In genomic region chr22:48863965-48864538, GRCh38 we compare ENCODE assay signal across 19 cellular contexts.
DNase-seq lines count a peak whose midpoint lies in the region; ATAC-seq and TF ChIP-seq lines count a peak whose summit lies in the region.
"Had no signal": no experiment of that assay in that cellular context is flagged by ENCODE, and none has a peak within 500 bp of the region (broad histone marks: within the 10 kb centered on the region; RNA-seq: fewer than 3 reads in every experiment).

No MANE protein-coding gene starts in this region.

- H3K9me3 ChIP-seq in RWPE2 (ENCODE audit: severe bottlenecking), result no peaks in the 10 kb centered on the region
- no peaks in the 10 kb centered on the region for H3K9me3 ChIP-seq in spleen

- H3K4me1 Mint-ChIP-seq in chondrocyte (ENCODE audit: low read depth), result no peaks in the 10 kb centered on the region
- H3K4me1 Mint-ChIP-seq: CD4-positive, alpha-beta memory T cell had no signal

- DNase-seq in RWPE2 (ENCODE audit: low spot score) (peak; percentile 19), chondrocyte (ENCODE audit: low spot score) (peak; percentile 65), mesenteric fat pad (ENCODE audit: low spot score) (peak; percentile 45), spleen (peak; percentile 63), AG08396 (ENCODE audit: low spot score) (no peak)
- no peak for DNase-seq in activated naive CD4-positive, alpha-beta T cell treated with Interleukin-2 at 50 U/mL for 16 hours
- DNase-seq: ACHN; AML-193; CD4-positive, alpha-beta memory T cell; DMS153; DMS79; GDM1; GOT3; H7; HFFc6 had no signal

- H3K36me3 ChIP-seq in RWPE2 (ENCODE audit: low read depth) (no peaks in the 10 kb centered on the region), spleen (no peaks in the 10 kb centered on the region)

- intact Hi-C loops in spleen (cut with DNase I; ENCODE audit: low total_unique reads), result no loop called here

- H3K27me3 ChIP-seq in RWPE2 (ENCODE audit: insufficient read depth, poor library complexity, severe bottlenecking), result peaks cover 16% of the 10 kb centered on the region
- H3K27me3 ChIP-seq in spleen (replicated peaks in 1 of 7), result peaks cover 0 to 39% (median 0%) of the 10 kb centered on the region in 7 donors

- H3K27ac ChIP-seq in RWPE2 (ENCODE audit: poor library complexity, severe bottlenecking) (no peak overlapping the region), spleen (no peak overlapping the region)
- H3K27ac ChIP-seq: C4-2B, HL-60 had no signal

- H3K27ac Mint-ChIP-seq in chondrocyte (ENCODE audit: unreplicated experiment), result no peak overlapping the region
- H3K27ac Mint-ChIP-seq: CD4-positive, alpha-beta memory T cell; HFFc6 had no signal

- H3K4me3 ChIP-seq in RWPE2 (ENCODE audit: severe bottlenecking) (no peak overlapping the region), spleen (no peak overlapping the region)

- TF ChIP-seq CTCF in RWPE2 (IDR thresholded peaks at IDR 0.05; ENCODE audit: poor library complexity, severe bottlenecking), result no peak
- no peak for TF ChIP-seq CTCF in chondrocyte (IDR thresholded peaks at IDR 0.05)
- TF ChIP-seq CTCF in spleen (IDR thresholded peaks at IDR 0.05 in 8 of 11, conservative IDR thresholded peaks at IDR 0.05 in 3 of 11), result no peak

- ATAC-seq in RWPE2 (ENCODE audit: low read depth) (no peak), GM21529 (IDR thresholded peaks at IDR 0.05; ENCODE audit: unreplicated experiment) (no peak)
- ATAC-seq: HCT116 had no signal

- no peak overlapping the region for H3K4me3 Mint-ChIP-seq in chondrocyte (ENCODE audit: unreplicated experiment)
- H3K4me3 Mint-ChIP-seq: CD4-positive, alpha-beta memory T cell; HFFc6 had no signal

- H3K27me3 Mint-ChIP-seq in chondrocyte (ENCODE audit: low read depth), result peaks cover 17% of the 10 kb centered on the region

- TF ChIP-seq POLR2A in spleen (IDR thresholded peaks at IDR 0.05), result no peak

- no peaks in the 10 kb centered on the region for H3K36me3 Mint-ChIP-seq in chondrocyte (ENCODE audit: low read depth)
- H3K36me3 Mint-ChIP-seq: CD4-positive, alpha-beta memory T cell had no signal

- no peaks in the 10 kb centered on the region for H3K9me3 Mint-ChIP-seq in chondrocyte (ENCODE audit: low read depth)

- H3K4me1 ChIP-seq in RWPE2 (ENCODE audit: insufficient read depth, poor library complexity, severe bottlenecking) (no peaks in the 10 kb centered on the region), spleen (no peaks in the 10 kb centered on the region)

- WGBS in spleen, 5 donors, result 69 to 86% (median 74%) methylated on average over 3 to 7 of the region's 7 CpGs

Comparison
In these comparisons a context has a peak if more than half of its experiments do, and no peak if none do; other contexts are left out.
1. DNase-seq: peak in RWPE2 (single experiment), chondrocyte (single experiment), mesenteric fat pad (single experiment) and spleen (single experiment); none in activated naive CD4-positive, alpha-beta T cell treated with Interleukin-2 at 50 U/mL for 16 hours (single experiment) and AG08396 (single experiment).